ENCODE assay signal across 1 cellular context in the genomic region with DNA sequence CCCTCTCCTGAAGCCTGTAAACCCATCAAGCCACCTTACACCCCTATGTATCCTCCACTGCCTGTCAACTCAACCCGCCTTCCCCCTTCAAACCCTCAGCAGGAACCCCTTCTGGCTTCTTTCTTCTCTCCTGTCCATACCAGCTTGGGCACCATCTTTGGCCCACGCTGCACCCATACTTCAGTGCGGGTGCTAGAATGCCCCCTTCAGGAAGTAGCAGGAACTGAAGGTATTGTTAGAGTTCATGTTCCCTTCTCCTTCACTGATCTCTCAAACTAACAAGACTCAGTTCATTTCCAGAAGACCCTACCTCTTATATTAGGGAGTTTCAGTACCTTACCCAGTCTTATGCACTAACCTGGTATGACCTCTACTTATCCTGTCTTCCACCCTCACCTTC.
TF ChIP-seq lines count a peak whose summit lies in the region.

No MANE protein-coding gene starts in this region.

TF ChIP-seq in GM23338, 12 proteins besides CTCF, POLR2A, EP300 and RAD21:
- TF ChIP-seq, protein P1, sequence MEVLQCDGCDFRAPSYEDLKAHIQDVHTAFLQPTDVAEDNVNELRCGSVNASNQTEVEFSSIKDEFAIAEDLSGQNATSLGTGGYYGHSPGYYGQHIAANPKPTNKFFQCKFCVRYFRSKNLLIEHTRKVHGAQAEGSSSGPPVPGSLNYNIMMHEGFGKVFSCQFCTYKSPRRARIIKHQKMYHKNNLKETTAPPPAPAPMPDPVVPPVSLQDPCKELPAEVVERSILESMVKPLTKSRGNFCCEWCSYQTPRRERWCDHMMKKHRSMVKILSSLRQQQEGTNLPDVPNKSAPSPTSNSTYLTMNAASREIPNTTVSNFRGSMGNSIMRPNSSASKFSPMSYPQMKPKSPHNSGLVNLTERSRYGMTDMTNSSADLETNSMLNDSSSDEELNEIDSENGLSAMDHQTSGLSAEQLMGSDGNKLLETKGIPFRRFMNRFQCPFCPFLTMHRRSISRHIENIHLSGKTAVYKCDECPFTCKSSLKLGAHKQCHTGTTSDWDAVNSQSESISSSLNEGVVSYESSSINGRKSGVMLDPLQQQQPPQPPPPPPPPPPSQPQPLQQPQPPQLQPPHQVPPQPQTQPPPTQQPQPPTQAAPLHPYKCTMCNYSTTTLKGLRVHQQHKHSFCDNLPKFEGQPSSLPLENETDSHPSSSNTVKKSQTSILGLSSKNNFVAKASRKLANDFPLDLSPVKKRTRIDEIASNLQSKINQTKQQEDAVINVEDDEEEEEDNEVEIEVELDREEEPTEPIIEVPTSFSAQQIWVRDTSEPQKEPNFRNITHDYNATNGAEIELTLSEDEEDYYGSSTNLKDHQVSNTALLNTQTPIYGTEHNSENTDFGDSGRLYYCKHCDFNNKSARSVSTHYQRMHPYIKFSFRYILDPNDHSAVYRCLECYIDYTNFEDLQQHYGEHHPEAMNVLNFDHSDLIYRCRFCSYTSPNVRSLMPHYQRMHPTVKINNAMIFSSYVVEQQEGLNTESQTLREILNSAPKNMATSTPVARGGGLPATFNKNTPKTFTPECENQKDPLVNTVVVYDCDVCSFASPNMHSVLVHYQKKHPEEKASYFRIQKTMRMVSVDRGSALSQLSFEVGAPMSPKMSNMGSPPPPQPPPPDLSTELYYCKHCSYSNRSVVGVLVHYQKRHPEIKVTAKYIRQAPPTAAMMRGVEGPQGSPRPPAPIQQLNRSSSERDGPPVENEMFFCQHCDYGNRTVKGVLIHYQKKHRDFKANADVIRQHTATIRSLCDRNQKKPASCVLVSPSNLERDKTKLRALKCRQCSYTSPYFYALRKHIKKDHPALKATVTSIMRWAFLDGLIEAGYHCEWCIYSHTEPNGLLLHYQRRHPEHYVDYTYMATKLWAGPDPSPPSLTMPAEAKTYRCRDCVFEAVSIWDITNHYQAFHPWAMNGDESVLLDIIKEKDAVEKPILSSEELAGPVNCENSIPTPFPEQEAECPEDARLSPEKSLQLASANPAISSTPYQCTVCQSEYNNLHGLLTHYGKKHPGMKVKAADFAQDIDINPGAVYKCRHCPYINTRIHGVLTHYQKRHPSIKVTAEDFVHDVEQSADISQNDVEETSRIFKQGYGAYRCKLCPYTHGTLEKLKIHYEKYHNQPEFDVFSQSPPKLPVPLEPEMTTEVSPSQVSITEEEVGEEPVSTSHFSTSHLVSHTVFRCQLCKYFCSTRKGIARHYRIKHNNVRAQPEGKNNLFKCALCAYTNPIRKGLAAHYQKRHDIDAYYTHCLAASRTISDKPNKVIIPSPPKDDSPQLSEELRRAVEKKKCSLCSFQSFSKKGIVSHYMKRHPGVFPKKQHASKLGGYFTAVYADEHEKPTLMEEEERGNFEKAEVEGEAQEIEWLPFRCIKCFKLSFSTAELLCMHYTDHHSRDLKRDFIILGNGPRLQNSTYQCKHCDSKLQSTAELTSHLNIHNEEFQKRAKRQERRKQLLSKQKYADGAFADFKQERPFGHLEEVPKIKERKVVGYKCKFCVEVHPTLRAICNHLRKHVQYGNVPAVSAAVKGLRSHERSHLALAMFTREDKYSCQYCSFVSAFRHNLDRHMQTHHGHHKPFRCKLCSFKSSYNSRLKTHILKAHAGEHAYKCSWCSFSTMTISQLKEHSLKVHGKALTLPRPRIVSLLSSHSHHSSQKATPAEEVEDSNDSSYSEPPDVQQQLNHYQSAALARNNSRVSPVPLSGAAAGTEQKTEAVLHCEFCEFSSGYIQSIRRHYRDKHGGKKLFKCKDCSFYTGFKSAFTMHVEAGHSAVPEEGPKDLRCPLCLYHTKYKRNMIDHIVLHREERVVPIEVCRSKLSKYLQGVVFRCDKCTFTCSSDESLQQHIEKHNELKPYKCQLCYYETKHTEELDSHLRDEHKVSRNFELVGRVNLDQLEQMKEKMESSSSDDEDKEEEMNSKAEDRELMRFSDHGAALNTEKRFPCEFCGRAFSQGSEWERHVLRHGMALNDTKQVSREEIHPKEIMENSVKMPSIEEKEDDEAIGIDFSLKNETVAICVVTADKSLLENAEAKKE (CRISPR knock-in tag; IDR thresholded peaks at IDR 0.05) = no peak
- TF ChIP-seq, protein P2, sequence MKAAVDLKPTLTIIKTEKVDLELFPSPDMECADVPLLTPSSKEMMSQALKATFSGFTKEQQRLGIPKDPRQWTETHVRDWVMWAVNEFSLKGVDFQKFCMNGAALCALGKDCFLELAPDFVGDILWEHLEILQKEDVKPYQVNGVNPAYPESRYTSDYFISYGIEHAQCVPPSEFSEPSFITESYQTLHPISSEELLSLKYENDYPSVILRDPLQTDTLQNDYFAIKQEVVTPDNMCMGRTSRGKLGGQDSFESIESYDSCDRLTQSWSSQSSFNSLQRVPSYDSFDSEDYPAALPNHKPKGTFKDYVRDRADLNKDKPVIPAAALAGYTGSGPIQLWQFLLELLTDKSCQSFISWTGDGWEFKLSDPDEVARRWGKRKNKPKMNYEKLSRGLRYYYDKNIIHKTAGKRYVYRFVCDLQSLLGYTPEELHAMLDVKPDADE (IDR thresholded peaks at IDR 0.05) = no peak
- TF ChIP-seq EZH2 (IDR thresholded peaks at IDR 0.05; ENCODE audit: low read depth, unreplicated experiment) = no peak
- TF ChIP-seq NANOG (IDR thresholded peaks at IDR 0.05; ENCODE audit: borderline replicate concordance) = no peak
- TF ChIP-seq CREB1 (CRISPR knock-in tag; IDR thresholded peaks at IDR 0.05; ENCODE audit: low read depth) = no peak
- TF ChIP-seq STAT1 (IDR thresholded peaks at IDR 0.05; ENCODE audit: unreplicated experiment) = no peak
- TF ChIP-seq POLR2AphosphoS5 (IDR thresholded peaks at IDR 0.05; ENCODE audit: low read depth) = no peak
- no peak for TF ChIP-seq EZH2phosphoT487 (IDR thresholded peaks at IDR 0.05; ENCODE audit: unreplicated experiment)
- TF ChIP-seq JUNB (IDR thresholded peaks at IDR 0.05; ENCODE audit: unreplicated experiment) = no peak
- TF ChIP-seq ZNF331 (CRISPR knock-in tag; IDR thresholded peaks at IDR 0.05; ENCODE audit: low read depth) = no peak
- TF ChIP-seq, protein P3, sequence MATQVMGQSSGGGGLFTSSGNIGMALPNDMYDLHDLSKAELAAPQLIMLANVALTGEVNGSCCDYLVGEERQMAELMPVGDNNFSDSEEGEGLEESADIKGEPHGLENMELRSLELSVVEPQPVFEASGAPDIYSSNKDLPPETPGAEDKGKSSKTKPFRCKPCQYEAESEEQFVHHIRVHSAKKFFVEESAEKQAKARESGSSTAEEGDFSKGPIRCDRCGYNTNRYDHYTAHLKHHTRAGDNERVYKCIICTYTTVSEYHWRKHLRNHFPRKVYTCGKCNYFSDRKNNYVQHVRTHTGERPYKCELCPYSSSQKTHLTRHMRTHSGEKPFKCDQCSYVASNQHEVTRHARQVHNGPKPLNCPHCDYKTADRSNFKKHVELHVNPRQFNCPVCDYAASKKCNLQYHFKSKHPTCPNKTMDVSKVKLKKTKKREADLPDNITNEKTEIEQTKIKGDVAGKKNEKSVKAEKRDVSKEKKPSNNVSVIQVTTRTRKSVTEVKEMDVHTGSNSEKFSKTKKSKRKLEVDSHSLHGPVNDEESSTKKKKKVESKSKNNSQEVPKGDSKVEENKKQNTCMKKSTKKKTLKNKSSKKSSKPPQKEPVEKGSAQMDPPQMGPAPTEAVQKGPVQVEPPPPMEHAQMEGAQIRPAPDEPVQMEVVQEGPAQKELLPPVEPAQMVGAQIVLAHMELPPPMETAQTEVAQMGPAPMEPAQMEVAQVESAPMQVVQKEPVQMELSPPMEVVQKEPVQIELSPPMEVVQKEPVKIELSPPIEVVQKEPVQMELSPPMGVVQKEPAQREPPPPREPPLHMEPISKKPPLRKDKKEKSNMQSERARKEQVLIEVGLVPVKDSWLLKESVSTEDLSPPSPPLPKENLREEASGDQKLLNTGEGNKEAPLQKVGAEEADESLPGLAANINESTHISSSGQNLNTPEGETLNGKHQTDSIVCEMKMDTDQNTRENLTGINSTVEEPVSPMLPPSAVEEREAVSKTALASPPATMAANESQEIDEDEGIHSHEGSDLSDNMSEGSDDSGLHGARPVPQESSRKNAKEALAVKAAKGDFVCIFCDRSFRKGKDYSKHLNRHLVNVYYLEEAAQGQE (IDR thresholded peaks at IDR 0.05; ENCODE audit: unreplicated experiment) = no peak
- no peak for TF ChIP-seq ZNF114 (CRISPR knock-in tag; IDR thresholded peaks at IDR 0.05)
